Comparison of ENCODE assay signal across 19 cellular contexts in the genomic region with DNA sequence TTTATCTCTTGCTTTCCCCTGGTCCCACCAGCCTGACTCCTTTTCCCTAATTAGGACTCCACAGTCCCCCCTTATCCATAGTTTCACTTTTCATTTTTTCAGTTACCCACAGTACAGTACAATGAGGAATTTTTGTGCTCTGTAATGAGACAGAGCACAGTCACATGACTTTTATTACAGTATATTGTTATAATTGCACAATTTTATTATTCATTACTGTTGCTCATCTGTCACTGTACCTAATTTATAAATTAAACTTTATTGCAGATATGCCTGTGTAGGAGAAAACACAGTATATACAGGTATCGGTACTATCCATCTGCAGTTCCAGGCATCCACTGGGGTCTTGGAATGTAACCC.
DNase-seq lines count a peak whose midpoint lies in the region; ATAC-seq and TF ChIP-seq lines count a peak whose summit lies in the region.
"Had no signal": no experiment of that assay in that cellular context is flagged by ENCODE, and none has a peak within 500 bp of the region (broad histone marks: within the 10 kb centered on the region; RNA-seq: fewer than 3 reads in every experiment).

No MANE protein-coding gene starts in this region.

- no peaks in the 10 kb centered on the region for H3K9me3 ChIP-seq in IMR-90 (ENCODE audit: control insufficient read depth, insufficient read depth, low read length)
- no peaks in the 10 kb centered on the region for H3K9me3 ChIP-seq in esophagus muscularis mucosa
- H3K9me3 ChIP-seq in trophoblast cell (ENCODE audit: insufficient read depth, low read depth, low read length), result no peaks in the 10 kb centered on the region
- H3K9me3 ChIP-seq in BE2C, result no peaks in the 10 kb centered on the region
- H3K9me3 ChIP-seq: breast epithelium, right atrium auricular region, suprapubic skin had no signal

- no peak for TF ChIP-seq CTCF in IMR-90 (conservative IDR thresholded peaks at IDR 0.05; ENCODE audit: low read depth, low read length)
- TF ChIP-seq CTCF in esophagus muscularis mucosa (IDR thresholded peaks at IDR 0.05), result no peak
- no peak for TF ChIP-seq CTCF in BE2C (IDR thresholded peaks at IDR 0.05; ENCODE audit: low read depth, low read length)

- no TSS peak for BruUV-seq in IMR-90 (replicated peaks; lab: Mats Ljungman, UMichigan)

- H4K91ac ChIP-seq in IMR-90 (ENCODE audit: insufficient read depth, low read depth, low read length) (no peak overlapping the region), trophoblast cell (ENCODE audit: low read depth, low read length) (no peak overlapping the region)

- no peak for TF ChIP-seq EP300 in esophagus muscularis mucosa (IDR thresholded peaks at IDR 0.05)

- H2AK5ac ChIP-seq in IMR-90 (ENCODE audit: low read depth, low read length), result no peak overlapping the region
- no peak overlapping the region for H2AK5ac ChIP-seq in trophoblast cell (ENCODE audit: low read length)

- dilution Hi-C loops in IMR-90 (cut with HindIII; ENCODE audit: low sequenced_read_pairs, unreplicated experiment), result no loop called here

- intact Hi-C loops in IMR-90 (cut with micrococcal nuclease) (loop anchor here (5.0 kb wide), 2 partner anchors 85 to 345 kb away; no protein-coding TSS in a partner anchor), esophagus muscularis mucosa (cut with DNase I) (no loop called here)

- in situ Hi-C loops in IMR-90 (cut with MboI; ENCODE audit: low sequenced_read_pairs), result no loop called here

- H3K14ac ChIP-seq in IMR-90 (replicated peaks; ENCODE audit: low read depth, low read length) (peak overlapping the region; percentile 76), trophoblast cell (ENCODE audit: low read length) (no peak overlapping the region)

- H4K5ac ChIP-seq in IMR-90 (ENCODE audit: low read depth, low read length), result peak overlapping the region; percentile 78; the same call in 1 of the 2 replicates

- CTCF ChIA-PET in IMR-90 (lab: Yijun Ruan, JAX), result no interaction called here

- H3K4me3 ChIP-seq in IMR-90 (ENCODE audit: insufficient read depth, low read depth, low read length) (no peak overlapping the region), esophagus muscularis mucosa (no peak overlapping the region), trophoblast cell (ENCODE audit: low read depth, low read length) (no peak overlapping the region), BE2C (ENCODE audit: low read depth, low read length) (no peak overlapping the region)
- H3K4me3 ChIP-seq: breast epithelium, hepatocyte, right atrium auricular region, suprapubic skin had no signal

- peak overlapping the region; percentile 94; the same call in 2 of the 3 replicates for H2BK15ac ChIP-seq in IMR-90 (ENCODE audit: low read depth, low read length)

- ATAC-seq in IMR-90 (ENCODE audit: low read depth), result 0 out of 2 replicates have a peak, but pooled peaks have one; percentile 10
- no peak for ATAC-seq in HG03280 (IDR thresholded peaks at IDR 0.05; ENCODE audit: unreplicated experiment)
- ATAC-seq: activated CD4-positive, alpha-beta T cell treated with anti-CD3 and anti-CD28 coated beads for 36 hours; activated CD8-positive, alpha-beta memory T cell treated with anti-CD3 and anti-CD28 coated beads, Interleukin-2, amount 10 ng/mL, durations not matched to agents 7 days and 5 days; T-cell had no signal

- no peak overlapping the region for H2AK9ac ChIP-seq in IMR-90 (replicated peaks; ENCODE audit: low read depth, low read length, poor library complexity)

- H2BK120ac ChIP-seq in IMR-90 (ENCODE audit: low read depth, low read length) (peak overlapping the region; percentile 74), trophoblast cell (ENCODE audit: insufficient read depth, low read length, poor library complexity) (peak overlapping the region; percentile 97)

- H3K27me3 ChIP-seq in IMR-90 (ENCODE audit: control insufficient read depth, insufficient read depth, low read length) (no peaks in the 10 kb centered on the region), esophagus muscularis mucosa (no peaks in the 10 kb centered on the region), trophoblast cell (ENCODE audit: insufficient read depth, low read length) (no peaks in the 10 kb centered on the region), BE2C (no peaks in the 10 kb centered on the region)
- H3K27me3 ChIP-seq: breast epithelium, hepatocyte, right atrium auricular region had no signal

- H3K9ac ChIP-seq in IMR-90 (ENCODE audit: low read depth, low read length) (no peak overlapping the region), trophoblast cell (ENCODE audit: low read length) (no peak overlapping the region)

- no peak overlapping the region for H2AFZ ChIP-seq in IMR-90 (replicated peaks; ENCODE audit: low read length, poor library complexity)
- H2AFZ ChIP-seq in trophoblast cell (ENCODE audit: insufficient read depth, low read length, poor library complexity), result no peak overlapping the region
- H2AFZ ChIP-seq: hepatocyte had no signal

- peaks cover 26% of the 10 kb centered on the region for H3K4me1 ChIP-seq in IMR-90 (ENCODE audit: control insufficient read depth, insufficient read depth, low read length)
- peaks cover 3 to 79% (median 60%) of the 10 kb centered on the region in 4 donors for H3K4me1 ChIP-seq in esophagus muscularis mucosa
- peaks cover 42 to 55% of the 10 kb centered on the region in 2 experiments for H3K4me1 ChIP-seq in trophoblast cell (ENCODE audit: control insufficient read depth in 1 of 2, insufficient read depth in 2 of 2, low read length in 2 of 2)
- H3K4me1 ChIP-seq in BE2C, result peaks cover 54% of the 10 kb centered on the region
- H3K4me1 ChIP-seq: breast epithelium, right atrium auricular region, suprapubic skin had no signal

- H2BK5ac ChIP-seq in IMR-90 (ENCODE audit: low read depth, low read length, poor library complexity, severe bottlenecking) (no peak overlapping the region), trophoblast cell (ENCODE audit: low read depth, low read length, poor library complexity) (peak overlapping the region; percentile 93)

- WGBS in IMR-90 (ENCODE audit: extremely low coverage in 2 of 2, insufficient read length in 1 of 2), 2 experiments, result no CpG with 5 or more reads among the region's 1 CpG
- 81% methylated on average over 1 of the region's 1 CpG for WGBS in esophagus muscularis mucosa
- WGBS in trophoblast cell (ENCODE audit: extremely low coverage, insufficient coverage, insufficient read length), result no CpG with 5 or more reads among the region's 1 CpG

- H3K79me1 ChIP-seq in IMR-90 (ENCODE audit: low read depth in 1 of 2, low read length in 2 of 2), result peaks cover 2 to 42% of the 10 kb centered on the region in 2 experiments; a peak in 3 of 4 replicates
- H3K79me1 ChIP-seq in trophoblast cell (ENCODE audit: low read length), result peaks cover 56% of the 10 kb centered on the region

- no peak for DNase-seq in IMR-90
- DNase-seq in esophagus muscularis mucosa (ENCODE audit: extremely low spot score), result no peak
- DNase-seq in trophoblast cell, result no peak
- DNase-seq in T1000 (lab: John Stamatoyannopoulos, UW), result no peak
- no peak for DNase-seq in BE2C
- DNase-seq in NCI-H1092 (lab: John Stamatoyannopoulos, UW), result no peak
- DNase-seq: activated CD4-positive, alpha-beta T cell treated with anti-CD3 and anti-CD28 coated beads for 36 hours; activated CD8-positive, alpha-beta memory T cell treated with anti-CD3 and anti-CD28 coated beads, Interleukin-2, amount 10 ng/mL, durations not matched to agents 7 days and 5 days; NCI-H1417 treated with DMSO at 0.1 percent for 48 hours; NCI-H2107; NCI-H524; nucleus accumbens; Right ventricle myocardium superior; T-cell had no signal

- H3K23ac ChIP-seq in IMR-90 (ENCODE audit: low read depth, low read length), result peak overlapping the region; percentile 79
- H3K23ac ChIP-seq in trophoblast cell (ENCODE audit: low read length), result no peak overlapping the region

- H3K56ac ChIP-seq in IMR-90 (ENCODE audit: extremely low read depth, insufficient read depth, low read length), result no peak overlapping the region

- H4K8ac ChIP-seq in IMR-90 (ENCODE audit: low read depth in 2 of 2, low read length in 2 of 2) (peak overlapping the region in 1 of 2 experiments; percentile 86; a peak in 1 of 4 replicates), trophoblast cell (ENCODE audit: low read depth, low read length) (no peak overlapping the region)

- H2BK12ac ChIP-seq in trophoblast cell (ENCODE audit: low read length), result no peak overlapping the region

- H3K18ac ChIP-seq in IMR-90 (ENCODE audit: low read depth, low read length) (no peak overlapping the region), trophoblast cell (ENCODE audit: low read length) (no peak overlapping the region)

- H3K79me2 ChIP-seq in trophoblast cell (ENCODE audit: control insufficient read depth, insufficient read depth, low read length, poor library complexity), result peaks cover 19% of the 10 kb centered on the region
- H3K79me2 ChIP-seq: hepatocyte had no signal

- H3K36me3 ChIP-seq in IMR-90 (ENCODE audit: control insufficient read depth, insufficient read depth, low read length) (no peaks in the 10 kb centered on the region), esophagus muscularis mucosa (no peaks in the 10 kb centered on the region), trophoblast cell (ENCODE audit: control insufficient read depth in 1 of 2, insufficient read depth in 2 of 2, low read length in 2 of 2) (peaks cover 0 to 2% of the 10 kb centered on the region in 2 experiments), BE2C (no peaks in the 10 kb centered on the region)
- H3K36me3 ChIP-seq: breast epithelium, right atrium auricular region, suprapubic skin had no signal

- H3K4me2 ChIP-seq in IMR-90 (ENCODE audit: low read depth, low read length) (peak overlapping the region; percentile 81; the same call in 1 of the 2 replicates), trophoblast cell (ENCODE audit: low read length) (no peak overlapping the region)
- H3K4me2 ChIP-seq: hepatocyte had no signal

- TF ChIP-seq POLR2A in IMR-90 (IDR thresholded peaks at IDR 0.05; ENCODE audit: low read depth, low read length) (no peak), esophagus muscularis mucosa (IDR thresholded peaks at IDR 0.05; ENCODE audit: low read depth) (no peak)

- H2BK20ac ChIP-seq in IMR-90 (ENCODE audit: low read depth, low read length), result peak overlapping the region; percentile 54; the same call in 1 of the 2 replicates

- H4K12ac ChIP-seq in trophoblast cell (ENCODE audit: low read depth, low read length), result no peak overlapping the region

- H3K4ac ChIP-seq in IMR-90 (ENCODE audit: low read depth, low read length) (peak overlapping the region; percentile 75), trophoblast cell (ENCODE audit: low read depth, low read length) (no peak overlapping the region)

- POLR2A ChIA-PET in IMR-90 (lab: Charles Lee; ENCODE audit: unreplicated experiment), result no interaction called here

- TF ChIP-seq RAD21 in IMR-90 (IDR thresholded peaks at IDR 0.05; ENCODE audit: low read length), result no peak

- peaks cover 31% of the 10 kb centered on the region for H3K9me1 ChIP-seq in IMR-90 (ENCODE audit: insufficient read depth, low read length)

- no peaks in the 10 kb centered on the region for H4K20me1 ChIP-seq in IMR-90 (ENCODE audit: insufficient read depth, low read length)

- H3K27ac ChIP-seq in IMR-90 (ENCODE audit: insufficient read depth, low read length) (no peak overlapping the region), esophagus muscularis mucosa (replicated peaks in 1 of 4) (peak overlapping the region; percentile 76 to 81 (median 76)), trophoblast cell (ENCODE audit: low read depth, low read length) (peak overlapping the region; percentile 85)
- H3K27ac ChIP-seq: breast epithelium, hepatocyte, right atrium auricular region, suprapubic skin had no signal
